In the genomic region with DNA sequence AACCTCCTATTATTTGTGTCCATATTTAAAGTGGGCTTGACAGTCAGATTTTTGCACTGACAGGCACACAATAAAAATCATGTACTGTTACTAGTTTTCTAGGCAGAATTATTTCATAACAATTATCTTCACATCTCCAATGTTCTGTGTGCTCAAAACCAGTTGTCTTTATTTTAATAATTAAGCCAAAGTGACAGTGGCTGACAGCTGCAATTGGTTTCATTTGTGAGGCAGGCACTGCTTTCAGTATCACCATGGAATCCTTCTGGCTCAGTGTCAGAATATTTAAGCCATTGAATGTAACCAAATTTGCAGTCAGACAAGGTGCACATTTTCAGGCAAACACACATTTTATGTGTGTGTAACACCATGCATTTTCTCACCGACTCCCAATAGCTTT, we compare ENCODE assay signal across 15 cellular contexts.
DNase-seq lines count a peak whose midpoint lies in the region; ATAC-seq and TF ChIP-seq lines count a peak whose summit lies in the region.
"Had no signal": no experiment of that assay in that cellular context is flagged by ENCODE, and none has a peak within 500 bp of the region (broad histone marks: within the 10 kb centered on the region; RNA-seq: fewer than 3 reads in every experiment).

No MANE protein-coding gene starts in this region.

- H3K27me3 ChIP-seq in foreskin keratinocyte: no peaks in the 10 kb centered on the region
- H3K27me3 ChIP-seq: BLaER1 treated with 17β-estradiol and CSF1 and Interleukin-3, amounts not matched to agents 10 nM and 100 nM had no signal

- DNase-seq in NCI-H1105 treated with DMSO at 0.1 percent for 48 hours (lab: John Stamatoyannopoulos, UW) (peak; percentile 67), putamen (ENCODE audit: low spot score) (peak; percentile 39), foreskin keratinocyte (no peak), foreskin fibroblast (no peak), type B pancreatic cell (ENCODE audit: extremely low spot score, unreplicated experiment) (no peak)
- DNase-seq: activated CD4-positive, alpha-beta memory T cell treated with anti-CD3 and anti-CD28 coated beads, Interleukin-2, amount 10 ng/mL, durations not matched to agents 7 days and 5 days; DND-41; erythroblast; NCI-H345; stimulated activated naive CD8-positive, alpha-beta T cell treated with anti-CD3 and anti-CD28 coated beads, Interleukin-15, amount 100 ng/mL, for 72 hours had no signal

- no peak overlapping the region for H3K27ac ChIP-seq in foreskin keratinocyte
- H3K27ac ChIP-seq: BLaER1 treated with 17β-estradiol and CSF1 and Interleukin-3, amounts not matched to agents 10 nM and 100 nM; coronary artery; parathyroid adenoma had no signal

- H3K4me3 Mint-ChIP-seq in brain (peak overlapping the region; percentile 10 to 52 (median 29)), type B pancreatic cell (no peak overlapping the region)
- H3K4me3 Mint-ChIP-seq: activated CD4-positive, alpha-beta memory T cell treated with anti-CD3 and anti-CD28 coated beads, Interleukin-2, amount 10 ng/mL, durations not matched to agents 7 days and 5 days; stimulated activated naive CD8-positive, alpha-beta T cell treated with anti-CD3 and anti-CD28 coated beads, Interleukin-15, amount 100 ng/mL, for 72 hours had no signal

- H3K9me3 Mint-ChIP-seq in brain (peaks cover 0 to 3% (median 0%) of the 10 kb centered on the region in 5 experiments), type B pancreatic cell (no peaks in the 10 kb centered on the region)
- H3K9me3 Mint-ChIP-seq: activated CD4-positive, alpha-beta memory T cell treated with anti-CD3 and anti-CD28 coated beads, Interleukin-2, amount 10 ng/mL, durations not matched to agents 7 days and 5 days; stimulated activated naive CD8-positive, alpha-beta T cell treated with anti-CD3 and anti-CD28 coated beads, Interleukin-15, amount 100 ng/mL, for 72 hours had no signal

- H3K27ac Mint-ChIP-seq in brain (peak overlapping the region; percentile 35 to 95 (median 77)), type B pancreatic cell (no peak overlapping the region)
- H3K27ac Mint-ChIP-seq: activated CD4-positive, alpha-beta memory T cell treated with anti-CD3 and anti-CD28 coated beads, Interleukin-2, amount 10 ng/mL, durations not matched to agents 7 days and 5 days; stimulated activated naive CD8-positive, alpha-beta T cell treated with anti-CD3 and anti-CD28 coated beads, Interleukin-15, amount 100 ng/mL, for 72 hours had no signal

- H3K4me1 Mint-ChIP-seq in brain (peaks cover 76% of the 10 kb centered on the region), type B pancreatic cell (ENCODE audit: unreplicated experiment) (peaks cover 15% of the 10 kb centered on the region)
- H3K4me1 Mint-ChIP-seq: activated CD4-positive, alpha-beta memory T cell treated with anti-CD3 and anti-CD28 coated beads, Interleukin-2, amount 10 ng/mL, durations not matched to agents 7 days and 5 days; stimulated activated naive CD8-positive, alpha-beta T cell treated with anti-CD3 and anti-CD28 coated beads, Interleukin-15, amount 100 ng/mL, for 72 hours had no signal

- TF ChIP-seq CTCF in brain (conservative IDR thresholded peaks at IDR 0.05) (no peak), foreskin keratinocyte (conservative IDR thresholded peaks at IDR 0.05) (no peak), foreskin fibroblast (IDR thresholded peaks at IDR 0.05; ENCODE audit: low read depth, low read length) (no peak), type B pancreatic cell (conservative IDR thresholded peaks at IDR 0.05) (no peak)

- no peaks in the 10 kb centered on the region for H3K27me3 Mint-ChIP-seq in brain
- H3K27me3 Mint-ChIP-seq in type B pancreatic cell: no peaks in the 10 kb centered on the region
- H3K27me3 Mint-ChIP-seq: activated CD4-positive, alpha-beta memory T cell treated with anti-CD3 and anti-CD28 coated beads, Interleukin-2, amount 10 ng/mL, durations not matched to agents 7 days and 5 days; stimulated activated naive CD8-positive, alpha-beta T cell treated with anti-CD3 and anti-CD28 coated beads, Interleukin-15, amount 100 ng/mL, for 72 hours had no signal

- H3K36me3 Mint-ChIP-seq in brain (no peaks in the 10 kb centered on the region), type B pancreatic cell (no peaks in the 10 kb centered on the region)

- ATAC-seq in GM19468 (IDR thresholded peaks at IDR 0.05; ENCODE audit: extremely low read depth, unreplicated experiment): peak; percentile 31
- ATAC-seq in foreskin keratinocyte: no peak
- ATAC-seq: stimulated activated naive CD8-positive, alpha-beta T cell treated with anti-CD3 and anti-CD28 coated beads, Interleukin-15, amount 100 ng/mL, for 72 hours had no signal

- no peak overlapping the region for H3K4me3 ChIP-seq in foreskin fibroblast (ENCODE audit: low read depth in 1 of 2, low read length in 2 of 2)
- H3K4me3 ChIP-seq: BLaER1 treated with 17β-estradiol and CSF1 and Interleukin-3, amounts not matched to agents 10 nM and 100 nM; coronary artery had no signal

- H3K4me1 ChIP-seq in foreskin keratinocyte: no peaks in the 10 kb centered on the region
- H3K4me1 ChIP-seq: parathyroid adenoma had no signal

Comparison
In these comparisons a context has a peak if more than half of its experiments do, and no peak if none do; other contexts are left out.
1. DNase-seq: peak in NCI-H1105 treated with DMSO at 0.1 percent for 48 hours (single experiment) and putamen (single experiment); none in foreskin keratinocyte (0 of 2), foreskin fibroblast (0 of 2) and type B pancreatic cell (single experiment).